1 cellular context compared by ENCODE assay signal in the genomic region with DNA sequence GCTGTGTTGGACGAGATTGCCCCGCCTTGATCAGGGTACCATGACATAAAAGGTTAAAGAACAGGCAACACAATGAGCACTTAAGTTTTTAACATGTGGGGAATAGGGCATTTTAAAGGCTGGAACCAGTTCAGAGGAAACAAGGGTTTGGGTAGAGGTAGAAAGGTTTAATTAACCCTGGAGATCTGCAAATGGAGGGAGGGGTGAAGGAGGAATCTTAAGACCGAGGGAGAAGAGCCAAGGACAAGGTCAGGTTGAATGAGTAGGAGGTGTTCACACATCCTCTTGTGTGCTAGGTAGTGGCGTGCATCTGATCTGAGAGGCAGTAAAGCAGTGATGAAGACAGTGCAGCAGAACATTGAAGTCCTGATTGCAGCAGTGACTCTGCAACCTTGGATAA.
TF ChIP-seq lines count a peak whose summit lies in the region.

No MANE protein-coding gene starts in this region.

TF ChIP-seq in WTC11, 78 proteins besides CTCF, POLR2A, EP300 and RAD21:
- TF ChIP-seq, protein P1, sequence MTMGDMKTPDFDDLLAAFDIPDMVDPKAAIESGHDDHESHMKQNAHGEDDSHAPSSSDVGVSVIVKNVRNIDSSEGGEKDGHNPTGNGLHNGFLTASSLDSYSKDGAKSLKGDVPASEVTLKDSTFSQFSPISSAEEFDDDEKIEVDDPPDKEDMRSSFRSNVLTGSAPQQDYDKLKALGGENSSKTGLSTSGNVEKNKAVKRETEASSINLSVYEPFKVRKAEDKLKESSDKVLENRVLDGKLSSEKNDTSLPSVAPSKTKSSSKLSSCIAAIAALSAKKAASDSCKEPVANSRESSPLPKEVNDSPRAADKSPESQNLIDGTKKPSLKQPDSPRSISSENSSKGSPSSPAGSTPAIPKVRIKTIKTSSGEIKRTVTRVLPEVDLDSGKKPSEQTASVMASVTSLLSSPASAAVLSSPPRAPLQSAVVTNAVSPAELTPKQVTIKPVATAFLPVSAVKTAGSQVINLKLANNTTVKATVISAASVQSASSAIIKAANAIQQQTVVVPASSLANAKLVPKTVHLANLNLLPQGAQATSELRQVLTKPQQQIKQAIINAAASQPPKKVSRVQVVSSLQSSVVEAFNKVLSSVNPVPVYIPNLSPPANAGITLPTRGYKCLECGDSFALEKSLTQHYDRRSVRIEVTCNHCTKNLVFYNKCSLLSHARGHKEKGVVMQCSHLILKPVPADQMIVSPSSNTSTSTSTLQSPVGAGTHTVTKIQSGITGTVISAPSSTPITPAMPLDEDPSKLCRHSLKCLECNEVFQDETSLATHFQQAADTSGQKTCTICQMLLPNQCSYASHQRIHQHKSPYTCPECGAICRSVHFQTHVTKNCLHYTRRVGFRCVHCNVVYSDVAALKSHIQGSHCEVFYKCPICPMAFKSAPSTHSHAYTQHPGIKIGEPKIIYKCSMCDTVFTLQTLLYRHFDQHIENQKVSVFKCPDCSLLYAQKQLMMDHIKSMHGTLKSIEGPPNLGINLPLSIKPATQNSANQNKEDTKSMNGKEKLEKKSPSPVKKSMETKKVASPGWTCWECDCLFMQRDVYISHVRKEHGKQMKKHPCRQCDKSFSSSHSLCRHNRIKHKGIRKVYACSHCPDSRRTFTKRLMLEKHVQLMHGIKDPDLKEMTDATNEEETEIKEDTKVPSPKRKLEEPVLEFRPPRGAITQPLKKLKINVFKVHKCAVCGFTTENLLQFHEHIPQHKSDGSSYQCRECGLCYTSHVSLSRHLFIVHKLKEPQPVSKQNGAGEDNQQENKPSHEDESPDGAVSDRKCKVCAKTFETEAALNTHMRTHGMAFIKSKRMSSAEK (CRISPR knock-in tag; IDR thresholded peaks at IDR 0.05; ENCODE audit: borderline replicate concordance): no peak
- TF ChIP-seq ZMAT4 (CRISPR knock-in tag; IDR thresholded peaks at IDR 0.05) (peak; percentile 55; the same call in 1 of the 2 replicates), E2F1 (CRISPR knock-in tag; IDR thresholded peaks at IDR 0.05) (no peak), ZNF416 (CRISPR knock-in tag; IDR thresholded peaks at IDR 0.05) (peak; percentile 70; the same call in 1 of the 2 replicates), NFATC4 (CRISPR knock-in tag; IDR thresholded peaks at IDR 0.05) (0 out of 2 replicates have a peak, but pooled peaks have one; percentile 40), ERG (CRISPR knock-in tag; IDR thresholded peaks at IDR 0.05) (peak; percentile 41; the same call in 1 of the 2 replicates), TCF7 (CRISPR knock-in tag; IDR thresholded peaks at IDR 0.05; ENCODE audit: low read depth) (no peak), EMX1 (CRISPR knock-in tag; IDR thresholded peaks at IDR 0.05) (peak; percentile 80; the same call in 1 of the 2 replicates), IRF2 (CRISPR knock-in tag; IDR thresholded peaks at IDR 0.05; ENCODE audit: borderline replicate concordance, low read depth) (no peak), ZNF671 (CRISPR knock-in tag; IDR thresholded peaks at IDR 0.05) (peak; percentile 75; the same call in 1 of the 2 replicates), FOXP1 (CRISPR knock-in tag; IDR thresholded peaks at IDR 0.05; ENCODE audit: borderline replicate concordance) (no peak), ZNF425 (CRISPR knock-in tag; conservative IDR thresholded peaks at IDR 0.05) (0 out of 2 replicates have a peak, but pooled peaks have one; percentile 18), ESRRA (CRISPR knock-in tag; IDR thresholded peaks at IDR 0.05; ENCODE audit: borderline replicate concordance) (no peak), USF2 (CRISPR knock-in tag; IDR thresholded peaks at IDR 0.05) (no peak), PRRX2 (CRISPR knock-in tag; IDR thresholded peaks at IDR 0.05) (peak; percentile 46; the same call in 1 of the 2 replicates)
- TF ChIP-seq, protein P2, sequence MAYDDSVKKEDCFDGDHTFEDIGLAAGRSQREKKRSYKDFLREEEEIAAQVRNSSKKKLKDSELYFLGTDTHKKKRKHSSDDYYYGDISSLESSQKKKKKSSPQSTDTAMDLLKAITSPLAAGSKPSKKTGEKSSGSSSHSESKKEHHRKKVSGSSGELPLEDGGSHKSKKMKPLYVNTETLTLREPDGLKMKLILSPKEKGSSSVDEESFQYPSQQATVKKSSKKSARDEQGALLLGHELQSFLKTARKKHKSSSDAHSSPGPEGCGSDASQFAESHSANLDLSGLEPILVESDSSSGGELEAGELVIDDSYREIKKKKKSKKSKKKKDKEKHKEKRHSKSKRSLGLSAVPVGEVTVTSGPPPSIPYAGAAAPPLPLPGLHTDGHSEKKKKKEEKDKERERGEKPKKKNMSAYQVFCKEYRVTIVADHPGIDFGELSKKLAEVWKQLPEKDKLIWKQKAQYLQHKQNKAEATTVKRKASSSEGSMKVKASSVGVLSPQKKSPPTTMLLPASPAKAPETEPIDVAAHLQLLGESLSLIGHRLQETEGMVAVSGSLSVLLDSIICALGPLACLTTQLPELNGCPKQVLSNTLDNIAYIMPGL (CRISPR knock-in tag; IDR thresholded peaks at IDR 0.05): no peak
- TF ChIP-seq, protein P3, sequence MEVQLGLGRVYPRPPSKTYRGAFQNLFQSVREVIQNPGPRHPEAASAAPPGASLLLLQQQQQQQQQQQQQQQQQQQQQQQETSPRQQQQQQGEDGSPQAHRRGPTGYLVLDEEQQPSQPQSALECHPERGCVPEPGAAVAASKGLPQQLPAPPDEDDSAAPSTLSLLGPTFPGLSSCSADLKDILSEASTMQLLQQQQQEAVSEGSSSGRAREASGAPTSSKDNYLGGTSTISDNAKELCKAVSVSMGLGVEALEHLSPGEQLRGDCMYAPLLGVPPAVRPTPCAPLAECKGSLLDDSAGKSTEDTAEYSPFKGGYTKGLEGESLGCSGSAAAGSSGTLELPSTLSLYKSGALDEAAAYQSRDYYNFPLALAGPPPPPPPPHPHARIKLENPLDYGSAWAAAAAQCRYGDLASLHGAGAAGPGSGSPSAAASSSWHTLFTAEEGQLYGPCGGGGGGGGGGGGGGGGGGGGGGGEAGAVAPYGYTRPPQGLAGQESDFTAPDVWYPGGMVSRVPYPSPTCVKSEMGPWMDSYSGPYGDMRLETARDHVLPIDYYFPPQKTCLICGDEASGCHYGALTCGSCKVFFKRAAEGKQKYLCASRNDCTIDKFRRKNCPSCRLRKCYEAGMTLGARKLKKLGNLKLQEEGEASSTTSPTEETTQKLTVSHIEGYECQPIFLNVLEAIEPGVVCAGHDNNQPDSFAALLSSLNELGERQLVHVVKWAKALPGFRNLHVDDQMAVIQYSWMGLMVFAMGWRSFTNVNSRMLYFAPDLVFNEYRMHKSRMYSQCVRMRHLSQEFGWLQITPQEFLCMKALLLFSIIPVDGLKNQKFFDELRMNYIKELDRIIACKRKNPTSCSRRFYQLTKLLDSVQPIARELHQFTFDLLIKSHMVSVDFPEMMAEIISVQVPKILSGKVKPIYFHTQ (CRISPR knock-in tag; IDR thresholded peaks at IDR 0.05): 0 out of 2 replicates have a peak, but pooled peaks have one; percentile 27
- TF ChIP-seq, protein P4, sequence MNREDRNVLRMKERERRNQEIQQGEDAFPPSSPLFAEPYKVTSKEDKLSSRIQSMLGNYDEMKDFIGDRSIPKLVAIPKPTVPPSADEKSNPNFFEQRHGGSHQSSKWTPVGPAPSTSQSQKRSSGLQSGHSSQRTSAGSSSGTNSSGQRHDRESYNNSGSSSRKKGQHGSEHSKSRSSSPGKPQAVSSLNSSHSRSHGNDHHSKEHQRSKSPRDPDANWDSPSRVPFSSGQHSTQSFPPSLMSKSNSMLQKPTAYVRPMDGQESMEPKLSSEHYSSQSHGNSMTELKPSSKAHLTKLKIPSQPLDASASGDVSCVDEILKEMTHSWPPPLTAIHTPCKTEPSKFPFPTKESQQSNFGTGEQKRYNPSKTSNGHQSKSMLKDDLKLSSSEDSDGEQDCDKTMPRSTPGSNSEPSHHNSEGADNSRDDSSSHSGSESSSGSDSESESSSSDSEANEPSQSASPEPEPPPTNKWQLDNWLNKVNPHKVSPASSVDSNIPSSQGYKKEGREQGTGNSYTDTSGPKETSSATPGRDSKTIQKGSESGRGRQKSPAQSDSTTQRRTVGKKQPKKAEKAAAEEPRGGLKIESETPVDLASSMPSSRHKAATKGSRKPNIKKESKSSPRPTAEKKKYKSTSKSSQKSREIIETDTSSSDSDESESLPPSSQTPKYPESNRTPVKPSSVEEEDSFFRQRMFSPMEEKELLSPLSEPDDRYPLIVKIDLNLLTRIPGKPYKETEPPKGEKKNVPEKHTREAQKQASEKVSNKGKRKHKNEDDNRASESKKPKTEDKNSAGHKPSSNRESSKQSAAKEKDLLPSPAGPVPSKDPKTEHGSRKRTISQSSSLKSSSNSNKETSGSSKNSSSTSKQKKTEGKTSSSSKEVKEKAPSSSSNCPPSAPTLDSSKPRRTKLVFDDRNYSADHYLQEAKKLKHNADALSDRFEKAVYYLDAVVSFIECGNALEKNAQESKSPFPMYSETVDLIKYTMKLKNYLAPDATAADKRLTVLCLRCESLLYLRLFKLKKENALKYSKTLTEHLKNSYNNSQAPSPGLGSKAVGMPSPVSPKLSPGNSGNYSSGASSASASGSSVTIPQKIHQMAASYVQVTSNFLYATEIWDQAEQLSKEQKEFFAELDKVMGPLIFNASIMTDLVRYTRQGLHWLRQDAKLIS (CRISPR knock-in tag; IDR thresholded peaks at IDR 0.05; ENCODE audit: borderline replicate concordance): no peak
